23 cellular contexts compared by ENCODE assay signal in the genomic region with DNA sequence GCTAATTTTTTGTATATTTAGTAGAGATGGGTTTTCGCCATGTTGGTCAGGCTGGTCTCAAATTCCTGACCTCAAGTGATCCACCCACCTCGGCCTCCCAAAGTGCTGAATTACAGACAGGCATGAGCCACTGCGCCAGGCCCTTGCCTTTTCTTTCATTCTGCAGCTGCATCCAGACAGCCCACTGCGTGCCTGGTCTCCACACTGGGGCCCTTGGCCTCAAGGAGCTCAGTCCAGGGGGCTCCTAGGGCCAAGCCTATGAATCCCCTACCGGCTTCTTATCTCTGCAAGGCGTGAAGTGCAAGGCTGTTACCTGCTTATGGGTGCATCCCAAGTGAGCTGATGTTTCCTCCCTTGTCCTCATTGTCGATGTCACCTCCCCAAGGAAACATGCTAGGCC.
DNase-seq lines count a peak whose midpoint lies in the region; ATAC-seq and TF ChIP-seq lines count a peak whose summit lies in the region.
"Had no signal": no experiment of that assay in that cellular context is flagged by ENCODE, and none has a peak within 500 bp of the region (broad histone marks: within the 10 kb centered on the region; RNA-seq: fewer than 3 reads in every experiment).

No MANE protein-coding gene starts in this region.

- H3K9me3 ChIP-seq in breast epithelium (no peaks in the 10 kb centered on the region), mucosa of rectum (ENCODE audit: control insufficient read depth in 2 of 2, low read length in 2 of 2) (no peaks in the 10 kb centered on the region), smooth muscle cell (replicated peaks; ENCODE audit: low read depth) (no peaks in the 10 kb centered on the region)

- H3F3A ChIP-seq in smooth muscle cell (ENCODE audit: low read depth): peaks cover 9% of the 10 kb centered on the region

- H3K27me3 Mint-ChIP-seq in MCF 10A (ENCODE audit: insufficient read depth, unreplicated experiment): no peaks in the 10 kb centered on the region

- H3K79me2 ChIP-seq in smooth muscle cell (ENCODE audit: low read depth): no peaks in the 10 kb centered on the region

- no peaks in the 10 kb centered on the region for H3K36me3 ChIP-seq in breast epithelium
- no peaks in the 10 kb centered on the region for H3K36me3 ChIP-seq in mucosa of rectum (ENCODE audit: control insufficient read depth in 2 of 2, insufficient read depth in 2 of 2, low read length in 2 of 2)
- no peaks in the 10 kb centered on the region for H3K36me3 ChIP-seq in smooth muscle cell (ENCODE audit: low read depth)

- DNase-seq in breast epithelium (ENCODE audit: low spot score in 2 of 2): no peak
- no peak for DNase-seq in MCF 10A (ENCODE audit: unreplicated experiment)
- DNase-seq in smooth muscle cell (lab: John Stamatoyannopoulos, UW; ENCODE audit: unreplicated experiment): no peak
- DNase-seq in DMS114 treated with DMSO at 0.1 percent for 48 hours (lab: John Stamatoyannopoulos, UW; ENCODE audit: unreplicated experiment): no peak
- DNase-seq: 8988T; AML-193; C1 segment of cervical spinal cord; CD8-positive, alpha-beta memory T cell; DMS53; GF-D8; KG1; NCI-H1105; NCI-H146; NCI-H2029; NCI-H2227 treated with DMSO at 0.1 percent for 48 hours; NCI-H510A; NCI-H774; NK-92 treated with Interleukin-12 subunit alpha and Interleukin-12 subunit beta, amount 100 ng/mL, for 24 hours; SW 1271 had no signal

- H3K27ac ChIP-seq in breast epithelium (peak overlapping the region; percentile 71 to 76), VCaP (peak overlapping the region; percentile 28; the same call in 1 of the 2 replicates), mucosa of rectum (ENCODE audit: low read depth in 2 of 2, low read length in 2 of 2) (peak overlapping the region; percentile 59 to 82), smooth muscle cell (ENCODE audit: low read depth) (no peak overlapping the region)

- ATAC-seq in HG02610 (IDR thresholded peaks at IDR 0.05; ENCODE audit: unreplicated experiment) (no peak), GM18907 (IDR thresholded peaks at IDR 0.05; ENCODE audit: unreplicated experiment) (no peak)

- H3K4me3 ChIP-seq in breast epithelium (no peak overlapping the region), mucosa of rectum (ENCODE audit: low read length in 2 of 2) (no peak overlapping the region), smooth muscle cell (no peak overlapping the region)

- intact Hi-C loops in breast epithelium (cut with DNase I; ENCODE audit: low total_unique reads) (no loop called here), MCF 10A (cut with micrococcal nuclease) (no loop called here)

- H3K9ac ChIP-seq in mucosa of rectum (ENCODE audit: low read depth in 1 of 2, low read length in 2 of 2): peak overlapping the region in 1 of 2 donors; percentile 67
- H3K9ac ChIP-seq in smooth muscle cell (ENCODE audit: low read depth): no peak overlapping the region

- H3K4me3 Mint-ChIP-seq in MCF 10A (ENCODE audit: unreplicated experiment): no peak overlapping the region
- H3K4me3 Mint-ChIP-seq: CD8-positive, alpha-beta memory T cell had no signal

- H2AFZ ChIP-seq in smooth muscle cell (ENCODE audit: low read depth): no peak overlapping the region

- POLR2A ChIA-PET in MCF 10A (lab: Yijun Ruan, JAX): interaction anchor here (0.7 to 26.2 kb wide), 9 partner anchors 12 to 161 kb away, joined by 3 to 1058 read pairs (median 5); a partner anchor contains a TSS

- H3K9me3 Mint-ChIP-seq in MCF 10A (ENCODE audit: unreplicated experiment): no peaks in the 10 kb centered on the region
- H3K9me3 Mint-ChIP-seq: CD8-positive, alpha-beta memory T cell had no signal

- peaks cover 28% of the 10 kb centered on the region for H3K4me1 Mint-ChIP-seq in MCF 10A (ENCODE audit: insufficient read depth, unreplicated experiment)
- H3K4me1 Mint-ChIP-seq: CD8-positive, alpha-beta memory T cell had no signal

- no peak overlapping the region for H3K27ac Mint-ChIP-seq in MCF 10A (ENCODE audit: low read depth, unreplicated experiment)
- H3K27ac Mint-ChIP-seq: CD8-positive, alpha-beta memory T cell had no signal

- CTCF ChIA-PET in MCF 10A (lab: Yijun Ruan, JAX): interaction anchor here (0.6 to 6.9 kb wide), 12 partner anchors 9 to 338 kb away, joined by 3 to 78 read pairs (median 4); a partner anchor contains a TSS

- TF ChIP-seq CTCF in breast epithelium (IDR thresholded peaks at IDR 0.05): no peak
- TF ChIP-seq CTCF in MCF 10A (IDR thresholded peaks at IDR 0.05; ENCODE audit: unreplicated experiment): no peak
- TF ChIP-seq CTCF in VCaP (conservative IDR thresholded peaks at IDR 0.05): no peak
- TF ChIP-seq CTCF in smooth muscle cell (IDR thresholded peaks at IDR 0.05; ENCODE audit: borderline replicate concordance, insufficient read depth, poor library complexity, severe bottlenecking): no peak

- H4K20me1 ChIP-seq in smooth muscle cell (ENCODE audit: low read depth): no peaks in the 10 kb centered on the region

- 89% methylated on average over 7 of the region's 7 CpGs for WGBS in smooth muscle cell (ENCODE audit: low lambda C conversion rate)

- no peaks in the 10 kb centered on the region for H3K27me3 ChIP-seq in breast epithelium
- no peaks in the 10 kb centered on the region for H3K27me3 ChIP-seq in mucosa of rectum (ENCODE audit: control insufficient read depth in 2 of 2, insufficient read depth in 2 of 2, low read length in 2 of 2)
- no peaks in the 10 kb centered on the region for H3K27me3 ChIP-seq in smooth muscle cell (ENCODE audit: low read depth)

- BruUV-seq in MCF 10A (replicated peaks; lab: Mats Ljungman, UMichigan): no TSS peak

- H3K4me1 ChIP-seq in breast epithelium: peaks cover 0 to 7% of the 10 kb centered on the region in 2 donors
- peaks cover 13 to 30% of the 10 kb centered on the region in 2 donors for H3K4me1 ChIP-seq in mucosa of rectum (ENCODE audit: control insufficient read depth in 2 of 2, insufficient read depth in 2 of 2, low read length in 2 of 2)
- H3K4me1 ChIP-seq in smooth muscle cell (ENCODE audit: low read depth): no peaks in the 10 kb centered on the region

- peak overlapping the region; percentile 31 for H3K4me2 ChIP-seq in smooth muscle cell

- H3K36me3 Mint-ChIP-seq in MCF 10A (ENCODE audit: insufficient read depth, unreplicated experiment): no peaks in the 10 kb centered on the region
- H3K36me3 Mint-ChIP-seq: CD8-positive, alpha-beta memory T cell had no signal

- TF ChIP-seq POLR2A in breast epithelium (IDR thresholded peaks at IDR 0.05): no peak
